ENCODE assay signal across 1 cellular context in genomic region chr14:102280376-102280962, GRCh38.
A peak's percentile ranks its signal among the peaks of the same experiment; 100 is the strongest.
TF ChIP-seq lines count a peak whose summit lies in the region.

No MANE protein-coding gene starts in this region.

TF ChIP-seq in IMR-90, 13 proteins besides CTCF, POLR2A, EP300 and RAD21:
- TF ChIP-seq NFE2L2 (IDR thresholded peaks at IDR 0.05; ENCODE audit: low read depth, low read length) (peak; percentile 57; the same call in 1 of the 2 replicates), SMC3 (IDR thresholded peaks at IDR 0.05; ENCODE audit: low read depth, low read length) (no peak), CEBPB (IDR thresholded peaks at IDR 0.05; ENCODE audit: low read depth, low read length) (peak; percentile 93), RCOR1 (IDR thresholded peaks at IDR 0.05; ENCODE audit: insufficient replicate concordance, low read length) (peak; percentile 89), BHLHE40 (IDR thresholded peaks at IDR 0.05; ENCODE audit: low read depth, low read length) (no peak), MAFK (IDR thresholded peaks at IDR 0.05; ENCODE audit: low read depth, low read length) (peak; percentile 51; the same call in 1 of the 2 replicates), FOS (IDR thresholded peaks at IDR 0.05; ENCODE audit: low read depth, low read length) (peak; percentile 39; the same call in 1 of the 2 replicates), RFX5 (IDR thresholded peaks at IDR 0.05; ENCODE audit: low read depth, low read length) (no peak)
TF ChIP-seq in IMR-90: peak in this region for 5.
